ENCODE assay signal across 13 cellular contexts in the genomic region with DNA sequence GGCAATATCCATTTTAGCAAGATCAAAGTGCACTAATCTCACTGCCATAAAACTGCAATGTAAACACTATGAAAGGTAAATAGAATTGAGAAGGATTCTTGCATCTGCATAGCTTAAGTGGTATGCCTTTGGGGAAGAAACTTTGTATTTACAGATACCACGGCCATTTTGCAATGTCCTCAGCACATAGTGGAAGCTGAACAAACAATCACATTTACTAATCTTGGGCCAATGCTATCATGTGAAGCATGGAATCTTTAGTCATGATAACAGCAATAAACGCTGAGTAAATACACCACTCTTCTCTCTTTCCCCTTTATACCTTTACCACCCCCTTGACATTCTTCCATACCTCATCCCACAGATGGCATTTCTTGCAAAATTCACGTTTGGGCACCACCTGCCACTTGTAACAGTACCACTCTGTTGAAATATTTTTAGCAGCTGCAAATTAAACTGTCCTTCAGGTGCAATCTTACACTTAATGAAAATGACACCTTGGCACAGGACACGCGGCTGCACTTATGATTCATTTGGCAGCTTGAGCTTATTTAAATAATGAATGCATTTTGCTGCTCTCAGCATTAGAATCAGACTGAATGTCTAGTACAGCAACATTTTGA.
DNase-seq lines count a peak whose midpoint lies in the region; ATAC-seq, FAIRE-seq and TF ChIP-seq lines count a peak whose summit lies in the region.
"Had no signal": no experiment of that assay in that cellular context is flagged by ENCODE, and none has a peak within 500 bp of the region (broad histone marks: within the 10 kb centered on the region; RNA-seq: fewer than 3 reads in every experiment).

No MANE protein-coding gene starts in this region.

- H3K4me3 Mint-ChIP-seq in CD8-positive, alpha-beta T cell, result no peak overlapping the region
- H3K4me3 Mint-ChIP-seq: naive B cell had no signal

- no peaks in the 10 kb centered on the region for H3K4me1 Mint-ChIP-seq in CD8-positive, alpha-beta T cell (ENCODE audit: low read depth)
- H3K4me1 Mint-ChIP-seq: naive B cell had no signal

- no peak overlapping the region for H3K9ac ChIP-seq in keratinocyte (ENCODE audit: control insufficient read depth, extremely low read depth, insufficient read depth, low read length)
- H3K9ac ChIP-seq: BLaER1 treated with 17β-estradiol and CSF1 and Interleukin-3, amounts not matched to agents 10 nM and 100 nM had no signal

- H3K79me2 ChIP-seq in keratinocyte (ENCODE audit: control insufficient read depth, insufficient read depth, low read length), result no peaks in the 10 kb centered on the region

- no peak for FAIRE-seq in keratinocyte (lab: Jason Lieb, UNC)

- H3K36me3 ChIP-seq in keratinocyte (ENCODE audit: control insufficient read depth in 2 of 2, extremely low read depth in 1 of 2, insufficient read depth in 2 of 2, low read length in 2 of 2), result no peaks in the 10 kb centered on the region
- no peaks in the 10 kb centered on the region for H3K36me3 ChIP-seq in CD8-positive, alpha-beta T cell (ENCODE audit: insufficient read depth, low read length)
- H3K36me3 ChIP-seq: BLaER1 treated with 17β-estradiol and CSF1 and Interleukin-3, amounts not matched to agents 10 nM and 100 nM; heart right ventricle had no signal

- H3K9me3 ChIP-seq in keratinocyte (ENCODE audit: control insufficient read depth, low read depth, low read length), result no peaks in the 10 kb centered on the region
- no peaks in the 10 kb centered on the region for H3K9me3 ChIP-seq in CD8-positive, alpha-beta T cell (ENCODE audit: low read length)
- H3K9me3 ChIP-seq: BLaER1 treated with 17β-estradiol and CSF1 and Interleukin-3, amounts not matched to agents 10 nM and 100 nM; heart right ventricle had no signal

- no peak overlapping the region for H3K4me3 ChIP-seq in keratinocyte (ENCODE audit: control insufficient read depth in 2 of 3, extremely low read depth in 1 of 3, insufficient read depth in 2 of 3, low read depth in 1 of 3, low read length in 3 of 3)
- H3K4me3 ChIP-seq in CD8-positive, alpha-beta T cell (ENCODE audit: low read depth, low read length), result no peak overlapping the region
- H3K4me3 ChIP-seq: BLaER1 treated with 17β-estradiol and CSF1 and Interleukin-3, amounts not matched to agents 10 nM and 100 nM; heart right ventricle had no signal

- CTCF ChIA-PET in CD8-positive, alpha-beta T cell (lab: Charles Lee), result no interaction called here

- H3K9me1 ChIP-seq in keratinocyte (ENCODE audit: control insufficient read depth, extremely low read depth, insufficient read depth, low read length), result no peaks in the 10 kb centered on the region

- H3K4me1 ChIP-seq in keratinocyte (ENCODE audit: control insufficient read depth, extremely low read depth, insufficient read depth, low read length), result peaks cover 12% of the 10 kb centered on the region
- H3K4me1 ChIP-seq in CD8-positive, alpha-beta T cell (ENCODE audit: insufficient read depth, low read length), result no peaks in the 10 kb centered on the region
- H3K4me1 ChIP-seq: BLaER1 treated with 17β-estradiol and CSF1 and Interleukin-3, amounts not matched to agents 10 nM and 100 nM had no signal

- peak overlapping the region; percentile 17 for H2AFZ ChIP-seq in keratinocyte (ENCODE audit: control insufficient read depth, low read length)

- H3K27ac Mint-ChIP-seq in CD8-positive, alpha-beta T cell, result no peak overlapping the region

- no peak for TF ChIP-seq CTCF in keratinocyte (optimal IDR thresholded peaks at IDR 0.05 in 1 of 3, IDR thresholded peaks at IDR 0.05 in 1 of 3, conservative IDR thresholded peaks at IDR 0.05 in 1 of 3; ENCODE audit: extremely low read depth in 1 of 3, insufficient read depth in 2 of 3, low read length in 3 of 3)
- TF ChIP-seq CTCF in CD8-positive, alpha-beta T cell (IDR thresholded peaks at IDR 0.05), result no peak

- POLR2A ChIA-PET in CD8-positive, alpha-beta T cell (lab: Charles Lee), result no interaction called here

- H4K20me1 ChIP-seq in keratinocyte (ENCODE audit: control insufficient read depth, extremely low read depth, insufficient read depth, low read length), result no peaks in the 10 kb centered on the region
- H4K20me1 ChIP-seq: BLaER1 treated with 17β-estradiol and CSF1 and Interleukin-3, amounts not matched to agents 10 nM and 100 nM had no signal

- H3K4me2 ChIP-seq in keratinocyte (ENCODE audit: control insufficient read depth, extremely low read depth, insufficient read depth, low read depth, low read length), result no peak overlapping the region
- H3K4me2 ChIP-seq: BLaER1 treated with 17β-estradiol and CSF1 and Interleukin-3, amounts not matched to agents 10 nM and 100 nM had no signal

- intact Hi-C loops in sciatic nerve (cut with DNase I), result no loop called here
- intact Hi-C loops in CD8-positive, alpha-beta T cell (cut with DNase I, micrococcal nuclease), result no loop called here

- dilution Hi-C loops in keratinocyte (cut with MboI; ENCODE audit: extremely low pct_ligation_motif_present, low sequenced_read_pairs), result no loop called here

- no peaks in the 10 kb centered on the region for H3K36me3 Mint-ChIP-seq in CD8-positive, alpha-beta T cell
- H3K36me3 Mint-ChIP-seq: naive B cell had no signal

- no peaks in the 10 kb centered on the region for H3K27me3 ChIP-seq in keratinocyte (ENCODE audit: control insufficient read depth, extremely low read depth, insufficient read depth, low read length)
- no peaks in the 10 kb centered on the region for H3K27me3 ChIP-seq in CD8-positive, alpha-beta T cell (ENCODE audit: insufficient read depth, low read length)
- H3K27me3 ChIP-seq: BLaER1 treated with 17β-estradiol and CSF1 and Interleukin-3, amounts not matched to agents 10 nM and 100 nM; heart right ventricle had no signal

- H3K27ac ChIP-seq in keratinocyte (ENCODE audit: control insufficient read depth, insufficient read depth, low read length), result no peak overlapping the region
- no peak overlapping the region for H3K27ac ChIP-seq in CD8-positive, alpha-beta T cell (ENCODE audit: low read depth, low read length)
- H3K27ac ChIP-seq: BLaER1 treated with 17β-estradiol and CSF1 and Interleukin-3, amounts not matched to agents 10 nM and 100 nM had no signal

- no peaks in the 10 kb centered on the region for H3K27me3 Mint-ChIP-seq in CD8-positive, alpha-beta T cell (ENCODE audit: low read depth)
- H3K27me3 Mint-ChIP-seq: naive B cell had no signal

- ATAC-seq in sciatic nerve, result no peak
- no peak for ATAC-seq in CD8-positive, alpha-beta T cell

- peak; percentile 86 for DNase-seq in DMS 273 treated with DMSO at 0.1 percent for 48 hours (lab: John Stamatoyannopoulos, UW)
- DNase-seq in NCI-H1417 (lab: John Stamatoyannopoulos, UW), result peak; percentile 75 to 95 (median 83)
- DNase-seq in RPMI8226, result peak; percentile 51
- DNase-seq in keratinocyte (ENCODE audit: low read depth, low spot score), result no peak
- DNase-seq in sciatic nerve (ENCODE audit: low spot score), result no peak
- DNase-seq in amygdala (lab: John Stamatoyannopoulos, UW), result no peak
- DNase-seq in CD8-positive, alpha-beta T cell, result no peak
- DNase-seq in SK-N-DZ (ENCODE audit: low spot score), result no peak
- DNase-seq: activated effector memory CD4-positive, alpha-beta T cell treated with Interleukin-2 at 50 U/mL for 16 hours; heart right ventricle; naive B cell; stimulated activated naive CD4-positive, alpha-beta T cell treated with Interleukin-2 at 50 U/mL for 16 hours had no signal

- peaks cover 2% of the 10 kb centered on the region for H3K9me3 Mint-ChIP-seq in CD8-positive, alpha-beta T cell

Comparison
In these comparisons a context has a peak if more than half of its experiments do, and no peak if none do; other contexts are left out.
1. DNase-seq: peak in DMS 273 treated with DMSO at 0.1 percent for 48 hours (single experiment), NCI-H1417 (3 of 3) and RPMI8226 (single experiment); none in keratinocyte (single experiment), sciatic nerve (single experiment), amygdala (0 of 56), CD8-positive, alpha-beta T cell (0 of 7) and SK-N-DZ (single experiment).